In the genomic region with DNA sequence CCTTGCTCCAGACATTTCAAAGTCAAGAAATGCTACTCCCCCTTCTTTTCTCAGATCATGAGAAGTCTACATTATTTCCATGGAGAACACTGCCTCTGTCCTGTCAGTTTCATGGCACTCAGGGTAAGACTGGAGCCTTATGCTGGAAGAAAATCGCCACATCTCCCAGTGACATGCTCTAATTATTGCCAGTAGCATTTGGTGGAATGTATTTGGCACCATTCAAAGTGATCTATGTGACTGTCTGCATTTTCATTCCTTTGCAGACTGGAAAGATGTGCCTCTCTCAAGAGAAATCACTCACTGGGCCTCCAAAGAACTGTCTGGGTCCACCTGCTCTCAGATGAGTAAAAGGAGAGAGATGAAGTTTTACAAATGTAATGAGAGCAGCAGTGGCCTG, we compare ENCODE assay signal across 21 cellular contexts. TPM values are rescaled to one million over a fixed set of nuclear protein-coding genes. Genes with fewer than 3 reads are reported as not detected.
DNase-seq lines count a peak whose midpoint lies in the region; ATAC-seq and TF ChIP-seq lines count a peak whose summit lies in the region.
"Had no signal": no experiment of that assay in that cellular context is flagged by ENCODE, and none has a peak within 500 bp of the region (broad histone marks: within the 10 kb centered on the region; RNA-seq: fewer than 3 reads in every experiment).

No MANE protein-coding gene starts in this region.

- H3K27ac Mint-ChIP-seq in activated T-helper 2 cell treated with anti-CD3 and anti-CD28 coated beads, Interferon-gamma antibody, Interleukin-2, Interleukin-4, amounts not matched to agents 10 μg/mL and 5 μg/mL and 100 μg/mL, durations not matched to agents 14 hours and 24 hours and 36 hours = no peak overlapping the region
- H3K27ac Mint-ChIP-seq: activated CD4-positive, alpha-beta memory T cell treated with anti-CD3 and anti-CD28 coated beads, Interleukin-2, amount 10 ng/mL, durations not matched to agents 7 days and 5 days; T-helper 1 cell treated with Interleukin-12 subunit alpha and Interleukin-12 subunit beta and Interleukin-4 antibody, amounts not matched to agents 30 μg/mL and 1 μg/mL, for 36 hours had no signal

- no peaks in the 10 kb centered on the region for H3K9me2 ChIP-seq in hepatocyte (replicated peaks; ENCODE audit: insufficient read depth)

- intact Hi-C loops in Right ventricle myocardium superior (cut with DNase I) = loop anchor here (10.0 kb wide), 1 partner anchor 136 kb away; no protein-coding TSS in a partner anchor
- intact Hi-C loops in activated T-helper 2 cell treated with anti-CD3 and anti-CD28 coated beads, Interferon-gamma antibody, Interleukin-2, Interleukin-4, amounts not matched to agents 10 μg/mL and 5 μg/mL and 100 μg/mL, durations not matched to agents 14 hours and 24 hours and 36 hours (cut with micrococcal nuclease) = no loop called here

- H3K4me3 Mint-ChIP-seq in activated T-helper 2 cell treated with anti-CD3 and anti-CD28 coated beads, Interferon-gamma antibody, Interleukin-2, Interleukin-4, amounts not matched to agents 10 μg/mL and 5 μg/mL and 100 μg/mL, durations not matched to agents 14 hours and 24 hours and 36 hours (ENCODE audit: low read depth) = no peak overlapping the region
- H3K4me3 Mint-ChIP-seq: activated CD4-positive, alpha-beta memory T cell treated with anti-CD3 and anti-CD28 coated beads, Interleukin-2, amount 10 ng/mL, durations not matched to agents 7 days and 5 days had no signal

- peak overlapping the region; percentile 63 to 66 for H3K4me3 ChIP-seq in right atrium auricular region
- peak overlapping the region; percentile 86 for H3K4me3 ChIP-seq in adipocyte (ENCODE audit: low read length)
- no peak overlapping the region for H3K4me3 ChIP-seq in hepatocyte
- H3K4me3 ChIP-seq: BLaER1 treated with 17β-estradiol and CSF1 and Interleukin-3, amounts not matched to agents 10 nM and 100 nM; body of pancreas had no signal

- no peaks in the 10 kb centered on the region for H3K4me1 Mint-ChIP-seq in activated T-helper 2 cell treated with anti-CD3 and anti-CD28 coated beads, Interferon-gamma antibody, Interleukin-2, Interleukin-4, amounts not matched to agents 10 μg/mL and 5 μg/mL and 100 μg/mL, durations not matched to agents 14 hours and 24 hours and 36 hours (ENCODE audit: low read depth)
- H3K4me1 Mint-ChIP-seq: activated CD4-positive, alpha-beta memory T cell treated with anti-CD3 and anti-CD28 coated beads, Interleukin-2, amount 10 ng/mL, durations not matched to agents 7 days and 5 days had no signal

- no peaks in the 10 kb centered on the region for H4K20me1 ChIP-seq in hepatocyte (ENCODE audit: insufficient read depth, poor library complexity, severe bottlenecking)
- H4K20me1 ChIP-seq: BLaER1 treated with 17β-estradiol and CSF1 and Interleukin-3, amounts not matched to agents 10 nM and 100 nM had no signal

- peaks cover 37% of the 10 kb centered on the region for H3K27me3 Mint-ChIP-seq in activated T-helper 2 cell treated with anti-CD3 and anti-CD28 coated beads, Interferon-gamma antibody, Interleukin-2, Interleukin-4, amounts not matched to agents 10 μg/mL and 5 μg/mL and 100 μg/mL, durations not matched to agents 14 hours and 24 hours and 36 hours (ENCODE audit: low read depth)

- H3K27me3 ChIP-seq in right atrium auricular region = no peaks in the 10 kb centered on the region
- H3K27me3 ChIP-seq in adipocyte (replicated peaks; ENCODE audit: control insufficient read depth, insufficient read depth, low read length) = peaks cover 10% of the 10 kb centered on the region
- peaks cover 43% of the 10 kb centered on the region for H3K27me3 ChIP-seq in hepatocyte
- H3K27me3 ChIP-seq: BLaER1 treated with 17β-estradiol and CSF1 and Interleukin-3, amounts not matched to agents 10 nM and 100 nM had no signal

- no peaks in the 10 kb centered on the region for H3K9me3 Mint-ChIP-seq in activated T-helper 2 cell treated with anti-CD3 and anti-CD28 coated beads, Interferon-gamma antibody, Interleukin-2, Interleukin-4, amounts not matched to agents 10 μg/mL and 5 μg/mL and 100 μg/mL, durations not matched to agents 14 hours and 24 hours and 36 hours
- H3K9me3 Mint-ChIP-seq: activated CD4-positive, alpha-beta memory T cell treated with anti-CD3 and anti-CD28 coated beads, Interleukin-2, amount 10 ng/mL, durations not matched to agents 7 days and 5 days; T-helper 1 cell treated with Interleukin-12 subunit alpha and Interleukin-12 subunit beta and Interleukin-4 antibody, amounts not matched to agents 30 μg/mL and 1 μg/mL, for 36 hours had no signal

- H2AFZ ChIP-seq in hepatocyte = no peak overlapping the region

- H3K27ac ChIP-seq in right atrium auricular region (peak overlapping the region; percentile 78 to 90), hepatocyte (no peak overlapping the region)
- H3K27ac ChIP-seq: BLaER1 treated with 17β-estradiol and CSF1 and Interleukin-3, amounts not matched to agents 10 nM and 100 nM; body of pancreas; gastroesophageal sphincter; left lung; prostate gland; sigmoid colon had no signal

- H3K36me3 Mint-ChIP-seq in activated T-helper 2 cell treated with anti-CD3 and anti-CD28 coated beads, Interferon-gamma antibody, Interleukin-2, Interleukin-4, amounts not matched to agents 10 μg/mL and 5 μg/mL and 100 μg/mL, durations not matched to agents 14 hours and 24 hours and 36 hours (ENCODE audit: low read depth) = no peaks in the 10 kb centered on the region

- H3K9me3 ChIP-seq in right atrium auricular region = no peaks in the 10 kb centered on the region
- no peaks in the 10 kb centered on the region for H3K9me3 ChIP-seq in adipocyte (ENCODE audit: control insufficient read depth, low read length)
- H3K9me3 ChIP-seq in hepatocyte (ENCODE audit: low read depth) = no peaks in the 10 kb centered on the region
- H3K9me3 ChIP-seq: body of pancreas, gastroesophageal sphincter, left lung, prostate gland, sigmoid colon, tibial artery had no signal

- no peaks in the 10 kb centered on the region for H3K36me3 ChIP-seq in right atrium auricular region
- H3K36me3 ChIP-seq in adipocyte (ENCODE audit: control insufficient read depth, insufficient read depth, low read length, severe bottlenecking) = no peaks in the 10 kb centered on the region
- no peaks in the 10 kb centered on the region for H3K36me3 ChIP-seq in hepatocyte (replicated peaks; ENCODE audit: insufficient read depth, low read depth)
- H3K36me3 ChIP-seq: BLaER1 treated with 17β-estradiol and CSF1 and Interleukin-3, amounts not matched to agents 10 nM and 100 nM; gastroesophageal sphincter; left lung; prostate gland; sigmoid colon; tibial artery had no signal

- peak overlapping the region; percentile 90 for H3K4me2 ChIP-seq in hepatocyte
- H3K4me2 ChIP-seq: BLaER1 treated with 17β-estradiol and CSF1 and Interleukin-3, amounts not matched to agents 10 nM and 100 nM had no signal

- ATAC-seq in Right ventricle myocardium superior (ENCODE audit: poor library complexity) = no peak
- no peak for ATAC-seq in GM19452 (IDR thresholded peaks at IDR 0.05; ENCODE audit: unreplicated experiment)
- no peak for ATAC-seq in GM18517 (IDR thresholded peaks at IDR 0.05; ENCODE audit: unreplicated experiment)

- WGBS in hepatocyte (ENCODE audit: low lambda C conversion rate, missing lambda C conversion rate) = 96% methylated on average over 1 of the region's 1 CpG

- H3K9ac ChIP-seq in adipocyte (ENCODE audit: low read length) = no peak overlapping the region
- H3K9ac ChIP-seq: BLaER1 treated with 17β-estradiol and CSF1 and Interleukin-3, amounts not matched to agents 10 nM and 100 nM had no signal

- no peak for DNase-seq in right atrium auricular region (ENCODE audit: low spot score)
- no peak for DNase-seq in Right ventricle myocardium superior
- no peak for DNase-seq in adipocyte (ENCODE audit: low read depth)
- DNase-seq in hepatocyte (ENCODE audit: low spot score) = no peak
- no peak for DNase-seq in activated T-helper 2 cell treated with anti-CD3 and anti-CD28 coated beads, Interferon-gamma antibody, Interleukin-2, Interleukin-4, amounts not matched to agents 10 μg/mL and 5 μg/mL and 100 μg/mL, durations not matched to agents 14 hours and 24 hours and 36 hours (ENCODE audit: low spot score)
- DNase-seq in KG1 (lab: John Stamatoyannopoulos, UW) = no peak
- DNase-seq: activated CD4-positive, alpha-beta memory T cell treated with anti-CD3 and anti-CD28 coated beads, Interleukin-2, amount 10 ng/mL, durations not matched to agents 7 days and 5 days; activated CD4-positive, CD25-positive, alpha-beta regulatory T cell treated with anti-CD3 and anti-CD28 coated beads, Interleukin-2, amount 50 U/mL, for 72 hours; activated CD8-positive, alpha-beta memory T cell treated with anti-CD3 and anti-CD28 coated beads, Interleukin-2, amount 50 U/mL, for 4 hours; activated naive CD4-positive, alpha-beta T cell treated with Interleukin-2 at 50 U/mL for 16 hours; stimulated activated CD4-positive, alpha-beta T cell treated with anti-CD3 and anti-CD28 coated beads, Interleukin-4, amount 100 ng/mL, for 24 hours had no signal

- H3K4me1 ChIP-seq in right atrium auricular region (peaks cover 0 to 6% of the 10 kb centered on the region in 2 donors), adipocyte (ENCODE audit: control insufficient read depth, insufficient read depth, low read length) (peaks cover 23% of the 10 kb centered on the region), hepatocyte (ENCODE audit: insufficient read depth) (no peaks in the 10 kb centered on the region)
- H3K4me1 ChIP-seq: BLaER1 treated with 17β-estradiol and CSF1 and Interleukin-3, amounts not matched to agents 10 nM and 100 nM; prostate gland had no signal

- no peak for TF ChIP-seq CTCF in right atrium auricular region (IDR thresholded peaks at IDR 0.05)
- TF ChIP-seq CTCF in hepatocyte (IDR thresholded peaks at IDR 0.05; ENCODE audit: poor library complexity) = no peak

- H3K79me2 ChIP-seq in hepatocyte = no peaks in the 10 kb centered on the region

RNA-seq across cellular contexts. Expression of a gene that starts 0.8 kb away (rescaled TPM):
- total RNA-seq in right atrium auricular region (10 to 100 TPM; 44.5 to 68.3 TPM), Right ventricle myocardium superior (79.3 TPM), hepatocyte (2.2 and 2.4 TPM in 2 replicates)
- 0.47 and 0.58 TPM in 2 replicates for polyA plus RNA-seq in hepatocyte
- total RNA-seq in activated T-helper 2 cell treated with anti-CD3 and anti-CD28 coated beads, Interferon-gamma antibody, Interleukin-2, Interleukin-4, amounts not matched to agents 10 μg/mL and 5 μg/mL and 100 μg/mL, durations not matched to agents 14 hours and 24 hours and 36 hours = not detected in 2 replicates
- total RNA-seq: activated CD4-positive, alpha-beta memory T cell treated with anti-CD3 and anti-CD28 coated beads, Interleukin-2, amount 10 ng/mL, durations not matched to agents 7 days and 5 days had no signal

Comparison
In these comparisons a context has a peak if more than half of its experiments do, and no peak if none do; other contexts are left out.
1. RNA of a gene that starts 0.8 kb away (total RNA-seq): 79.3 TPM in Right ventricle myocardium superior (single experiment) and 44.5 to 68.3 TPM in right atrium auricular region; 2.2 to 2.4 TPM in hepatocyte and not detected in activated T-helper 2 cell treated with anti-CD3 and anti-CD28 coated beads, Interferon-gamma antibody, Interleukin-2, Interleukin-4, amounts not matched to agents 10 μg/mL and 5 μg/mL and 100 μg/mL, durations not matched to agents 14 hours and 24 hours and 36 hours; every median in the first group is over 10 times any median in the second.